In genomic region chr9:75499812-75500211, GRCh38 we compare ENCODE assay signal across 23 cellular contexts.
"Had no signal": no experiment of that assay in that cellular context is flagged by ENCODE, and none has a peak within 500 bp of the region (broad histone marks: within the 10 kb centered on the region; RNA-seq: fewer than 3 reads in every experiment).

No MANE protein-coding gene starts in this region.

- H3K9me3 ChIP-seq: thoracic aorta had no signal

- H3K36me3 ChIP-seq: thoracic aorta, WERI-Rb-1 had no signal

- DNase-seq: activated CD4-positive, alpha-beta T cell treated with anti-CD3 and anti-CD28 coated beads, Interleukin-2, amount 10 ng/mL, durations not matched to agents 7 days and 5 days; activated CD4-positive, CD25-positive, alpha-beta regulatory T cell treated with anti-CD3 and anti-CD28 coated beads, Interleukin-2, amount 50 U/mL, for 72 hours; activated CD8-positive, alpha-beta memory T cell treated with anti-CD3 and anti-CD28 coated beads, Interleukin-2, amount 10 ng/mL, durations not matched to agents 7 days and 5 days; activated CD8-positive, alpha-beta T cell treated with anti-CD3 and anti-CD28 coated beads for 36 hours; activated gamma-delta T cell; activated naive CD4-positive, alpha-beta T cell treated with anti-CD3 and anti-CD28 coated beads, Interleukin-2, amount 50 U/mL, for 16 hours; activated naive CD8-positive, alpha-beta T cell treated with anti-CD3 and anti-CD28 coated beads, Interleukin-2, amount 50 U/mL, for 24 hours; activated T-cell treated with anti-CD3 and anti-CD28 coated beads for 4 hours; anterior cingulate cortex; caudate nucleus; effector CD8-positive, alpha-beta T cell; foreskin melanocyte; head of caudate nucleus; left colon; naive thymus-derived CD4-positive, alpha-beta T cell; occipital lobe; posterior cingulate gyrus; stimulated activated CD4-positive, alpha-beta T cell treated with anti-CD3 and anti-CD28 coated beads, Interleukin-4, amount 100 ng/mL, for 1 hour; stimulated activated naive CD4-positive, alpha-beta T cell; T-cell; WERI-Rb-1 had no signal

- H3K4me3 ChIP-seq: lung, thoracic aorta had no signal

- ATAC-seq: activated CD8-positive, alpha-beta memory T cell treated with anti-CD3 and anti-CD28 coated beads, Interleukin-2, amount 10 ng/mL, durations not matched to agents 7 days and 5 days; activated CD8-positive, alpha-beta T cell treated with anti-CD3 and anti-CD28 coated beads for 36 hours; activated naive CD8-positive, alpha-beta T cell treated with anti-CD3 and anti-CD28 coated beads, Interleukin-2, amount 50 U/mL, for 24 hours; left colon; naive thymus-derived CD4-positive, alpha-beta T cell; T-cell had no signal

- H3K27ac ChIP-seq: thoracic aorta, WERI-Rb-1 had no signal
